9 cellular contexts compared by ENCODE assay signal in genomic region chr2:84888401-84889276, GRCh38. TPM values are rescaled to one million over a fixed set of nuclear protein-coding genes. Genes with fewer than 3 reads are reported as not detected.
DNase-seq lines count a peak whose midpoint lies in the region; ATAC-seq, FAIRE-seq and TF ChIP-seq lines count a peak whose summit lies in the region.
"Had no signal": no experiment of that assay in that cellular context is flagged by ENCODE, and none has a peak within 500 bp of the region (broad histone marks: within the 10 kb centered on the region; RNA-seq: fewer than 3 reads in every experiment).

No MANE protein-coding gene starts in this region.

- H3K4me2 ChIP-seq in keratinocyte (ENCODE audit: control insufficient read depth, extremely low read depth, insufficient read depth, low read depth, low read length): peak overlapping the region; percentile 97

- peaks cover 10% of the 10 kb centered on the region for H3K4me1 ChIP-seq in keratinocyte (ENCODE audit: control insufficient read depth, extremely low read depth, insufficient read depth, low read length)

- H3K27ac Mint-ChIP-seq in activated naive CD8-positive, alpha-beta T cell treated with anti-CD3 and anti-CD28 coated beads, Interleukin-2, amount 10 ng/mL, durations not matched to agents 7 days and 5 days: peak overlapping the region; percentile 99
- peak overlapping the region; percentile 96 for H3K27ac Mint-ChIP-seq in stimulated activated naive CD8-positive, alpha-beta T cell treated with anti-CD3 and anti-CD28 coated beads, Interleukin-15, Interleukin-2, amounts not matched to agents 100 ng/mL and 50 ng/mL, for 24 hours

- H3K9me3 Mint-ChIP-seq in activated naive CD8-positive, alpha-beta T cell treated with anti-CD3 and anti-CD28 coated beads, Interleukin-2, amount 10 ng/mL, durations not matched to agents 7 days and 5 days: no peaks in the 10 kb centered on the region
- H3K9me3 Mint-ChIP-seq in stimulated activated naive CD8-positive, alpha-beta T cell treated with anti-CD3 and anti-CD28 coated beads, Interleukin-15, Interleukin-2, amounts not matched to agents 100 ng/mL and 50 ng/mL, for 24 hours: no peaks in the 10 kb centered on the region

- DNase-seq in DMS53 (lab: John Stamatoyannopoulos, UW) (peak; percentile 20), DMS53 treated with DMSO at 0.1 percent for 48 hours (lab: John Stamatoyannopoulos, UW; ENCODE audit: unreplicated experiment) (no peak), NOMO-1 treated with dmso at 0.1 percent for 144 hours (lab: John Stamatoyannopoulos, UW; ENCODE audit: unreplicated experiment) (peak; percentile 96), keratinocyte (ENCODE audit: low read depth, low spot score) (no peak), NCI-H69 (lab: John Stamatoyannopoulos, UW) (no peak)
- peak; percentile 46 for DNase-seq in activated naive CD8-positive, alpha-beta T cell treated with anti-CD3 and anti-CD28 coated beads, Interleukin-2, amount 10 ng/mL, durations not matched to agents 7 days and 5 days

- peak overlapping the region; percentile 89 for H3K4me3 Mint-ChIP-seq in activated naive CD8-positive, alpha-beta T cell treated with anti-CD3 and anti-CD28 coated beads, Interleukin-2, amount 10 ng/mL, durations not matched to agents 7 days and 5 days
- H3K4me3 Mint-ChIP-seq in stimulated activated naive CD8-positive, alpha-beta T cell treated with anti-CD3 and anti-CD28 coated beads, Interleukin-15, Interleukin-2, amounts not matched to agents 100 ng/mL and 50 ng/mL, for 24 hours: peak overlapping the region; percentile 80

- peak; percentile 49 for FAIRE-seq in keratinocyte (lab: Jason Lieb, UNC)

- H3K27me3 Mint-ChIP-seq in activated naive CD8-positive, alpha-beta T cell treated with anti-CD3 and anti-CD28 coated beads, Interleukin-2, amount 10 ng/mL, durations not matched to agents 7 days and 5 days: no peaks in the 10 kb centered on the region
- no peaks in the 10 kb centered on the region for H3K27me3 Mint-ChIP-seq in stimulated activated naive CD8-positive, alpha-beta T cell treated with anti-CD3 and anti-CD28 coated beads, Interleukin-15, Interleukin-2, amounts not matched to agents 100 ng/mL and 50 ng/mL, for 24 hours

- no peaks in the 10 kb centered on the region for H3K27me3 ChIP-seq in keratinocyte (ENCODE audit: control insufficient read depth, extremely low read depth, insufficient read depth, low read length)

- peaks cover 62% of the 10 kb centered on the region for H3K4me1 Mint-ChIP-seq in activated naive CD8-positive, alpha-beta T cell treated with anti-CD3 and anti-CD28 coated beads, Interleukin-2, amount 10 ng/mL, durations not matched to agents 7 days and 5 days
- peaks cover 43% of the 10 kb centered on the region for H3K4me1 Mint-ChIP-seq in stimulated activated naive CD8-positive, alpha-beta T cell treated with anti-CD3 and anti-CD28 coated beads, Interleukin-15, Interleukin-2, amounts not matched to agents 100 ng/mL and 50 ng/mL, for 24 hours (ENCODE audit: low read depth)

- no peaks in the 10 kb centered on the region for H3K36me3 ChIP-seq in keratinocyte (ENCODE audit: control insufficient read depth in 2 of 2, extremely low read depth in 1 of 2, insufficient read depth in 2 of 2, low read length in 2 of 2)

- H3K4me3 ChIP-seq in keratinocyte (ENCODE audit: control insufficient read depth in 2 of 3, extremely low read depth in 1 of 3, insufficient read depth in 2 of 3, low read depth in 1 of 3, low read length in 3 of 3): peak overlapping the region in 2 of 3 experiments; percentile 50 to 54

- no peaks in the 10 kb centered on the region for H3K9me1 ChIP-seq in keratinocyte (ENCODE audit: control insufficient read depth, extremely low read depth, insufficient read depth, low read length)

- dilution Hi-C loops in keratinocyte (cut with MboI; ENCODE audit: extremely low pct_ligation_motif_present, low sequenced_read_pairs): no loop called here

- H3K9me3 ChIP-seq in keratinocyte (ENCODE audit: control insufficient read depth, low read depth, low read length): no peaks in the 10 kb centered on the region

- peak overlapping the region; percentile 1 for H3K27ac ChIP-seq in keratinocyte (ENCODE audit: control insufficient read depth, insufficient read depth, low read length)
- H3K27ac ChIP-seq: 22Rv1 had no signal

- peak overlapping the region; percentile 26 for H3K9ac ChIP-seq in keratinocyte (ENCODE audit: control insufficient read depth, extremely low read depth, insufficient read depth, low read length)

- peak; percentile 95 for ATAC-seq in HG02763 (IDR thresholded peaks at IDR 0.05; ENCODE audit: unreplicated experiment)
- peak; percentile 95 for ATAC-seq in activated naive CD8-positive, alpha-beta T cell treated with anti-CD3 and anti-CD28 coated beads, Interleukin-2, amount 10 ng/mL, durations not matched to agents 7 days and 5 days (ENCODE audit: low read depth)

- peak overlapping the region; percentile 89 for H2AFZ ChIP-seq in keratinocyte (ENCODE audit: control insufficient read depth, low read length)

- H3K36me3 Mint-ChIP-seq in activated naive CD8-positive, alpha-beta T cell treated with anti-CD3 and anti-CD28 coated beads, Interleukin-2, amount 10 ng/mL, durations not matched to agents 7 days and 5 days: no peaks in the 10 kb centered on the region
- H3K36me3 Mint-ChIP-seq in stimulated activated naive CD8-positive, alpha-beta T cell treated with anti-CD3 and anti-CD28 coated beads, Interleukin-15, Interleukin-2, amounts not matched to agents 100 ng/mL and 50 ng/mL, for 24 hours (ENCODE audit: low read depth): no peaks in the 10 kb centered on the region

- no peak for TF ChIP-seq CTCF in keratinocyte (optimal IDR thresholded peaks at IDR 0.05 in 1 of 3, IDR thresholded peaks at IDR 0.05 in 1 of 3, conservative IDR thresholded peaks at IDR 0.05 in 1 of 3; ENCODE audit: extremely low read depth in 1 of 3, insufficient read depth in 2 of 3, low read length in 3 of 3)

- H3K79me2 ChIP-seq in keratinocyte (ENCODE audit: control insufficient read depth, insufficient read depth, low read length): no peaks in the 10 kb centered on the region

- POLR2A ChIA-PET in activated naive CD8-positive, alpha-beta T cell treated with anti-CD3 and anti-CD28 coated beads, Interleukin-2, amount 10 ng/mL, durations not matched to agents 7 days and 5 days (lab: Charles Lee): interaction anchor here (0.5 to 16.3 kb wide), 14 partner anchors 10 to 400 kb away, joined by 3 to 404 read pairs (median 4); partner anchors contain the start of genes TMSB10 and TRABD2A

- no peaks in the 10 kb centered on the region for H4K20me1 ChIP-seq in keratinocyte (ENCODE audit: control insufficient read depth, extremely low read depth, insufficient read depth, low read length)

RNA-seq across cellular contexts. Expression of gene TRABD2A, which starts 7.8 kb away (rescaled TPM):
- 10 to 100 TPM; 81.1 to 85.5 TPM for total RNA-seq in activated naive CD8-positive, alpha-beta T cell treated with anti-CD3 and anti-CD28 coated beads, Interleukin-2, amount 10 ng/mL, durations not matched to agents 7 days and 5 days
- polyA plus RNA-seq in keratinocyte: 0.44 to 0.86 TPM (median 0.54 TPM) in 3 replicates
- polyA plus RNA-seq in keratinocyte (2011; ENCODE audit: low read depth): 0.25 TPM
- 0.83 and 0.89 TPM in 2 replicates for polyA plus RNA-seq in keratinocyte (2011; cell fraction: cytosol; rRNA removed)
- polyA plus RNA-seq in keratinocyte (2011; cell fraction: nucleus; rRNA removed): 1.0 and 1.1 TPM in 2 replicates
- polyA plus RNA-seq in keratinocyte (2012; ENCODE audit: low replicate concordance): 0.34 and 0.57 TPM in 2 replicates
- polyA minus RNA-seq in keratinocyte: 0.16 to 1.2 TPM in 2 of 3 replicates, not detected in the other
- 2.1 TPM for polyA minus RNA-seq in keratinocyte (2011; cell fraction: cytosol; rRNA and poly(A)+ RNA removed)
- 0.42 and 1.8 TPM in 2 replicates for polyA minus RNA-seq in keratinocyte (2011; cell fraction: nucleus; rRNA and poly(A)+ RNA removed)

RNA-seq across cellular contexts. Expression of gene TMSB10, which starts 16.8 kb away (rescaled TPM):
- total RNA-seq in activated naive CD8-positive, alpha-beta T cell treated with anti-CD3 and anti-CD28 coated beads, Interleukin-2, amount 10 ng/mL, durations not matched to agents 7 days and 5 days: 1,000 to 10,000 TPM; 4,217 to 4,653 TPM
- 1,787 to 7,245 TPM (median 3,595 TPM) in 3 replicates for polyA plus RNA-seq in keratinocyte
- polyA plus RNA-seq in keratinocyte (2011; ENCODE audit: low read depth): 8,538 TPM
- 6,963 and 8,951 TPM in 2 replicates for polyA plus RNA-seq in keratinocyte (2011; cell fraction: cytosol; rRNA removed)
- 1,538 and 1,768 TPM in 2 replicates for polyA plus RNA-seq in keratinocyte (2011; cell fraction: nucleus; rRNA removed)
- polyA plus RNA-seq in keratinocyte (2012; ENCODE audit: low replicate concordance): 4,557 and 7,467 TPM in 2 replicates
- polyA minus RNA-seq in keratinocyte: 679 to 919 TPM (median 685 TPM) in 3 replicates
- 925 TPM for polyA minus RNA-seq in keratinocyte (2011; cell fraction: cytosol; rRNA and poly(A)+ RNA removed)
- polyA minus RNA-seq in keratinocyte (2011; cell fraction: nucleus; rRNA and poly(A)+ RNA removed): 83.9 and 127 TPM in 2 replicates

Comparison
In these comparisons a context has a peak if more than half of its experiments do, and no peak if none do; other contexts are left out.
1. DNase-seq: peak in DMS53 (single experiment), NOMO-1 treated with dmso at 0.1 percent for 144 hours (single experiment) and activated naive CD8-positive, alpha-beta T cell treated with anti-CD3 and anti-CD28 coated beads, Interleukin-2, amount 10 ng/mL, durations not matched to agents 7 days and 5 days (single experiment); none in DMS53 treated with DMSO at 0.1 percent for 48 hours (single experiment), keratinocyte (single experiment) and NCI-H69 (single experiment).